In the genomic region with DNA sequence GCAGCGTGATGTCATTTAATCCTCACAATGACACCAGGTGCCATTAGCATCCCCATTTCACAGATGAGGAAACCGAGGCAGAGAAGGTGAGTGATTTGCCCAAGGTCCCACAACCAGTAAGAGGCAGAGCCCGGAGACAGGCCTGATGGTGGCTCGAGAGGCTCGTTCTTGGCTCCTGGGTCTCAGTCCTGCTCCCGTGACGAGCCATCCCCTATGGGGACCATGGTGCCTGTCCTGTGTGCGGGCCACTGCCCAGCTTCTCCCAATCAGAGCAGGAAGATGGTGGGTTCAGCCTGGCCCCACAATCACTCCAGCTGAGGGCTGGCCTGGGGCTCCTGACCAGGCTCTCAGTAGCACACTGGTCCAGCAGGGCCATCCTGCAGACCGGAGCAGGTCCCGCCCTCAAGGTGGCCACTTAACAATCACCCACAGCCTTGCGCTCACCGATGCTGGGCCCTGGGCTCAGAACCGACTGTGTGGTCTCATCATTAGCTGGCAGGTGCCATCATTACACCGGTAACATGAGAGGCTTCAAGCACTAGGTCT, we compare ENCODE assay signal across 9 cellular contexts. TPM values are rescaled to one million over a fixed set of nuclear protein-coding genes. Genes with fewer than 3 reads are reported as not detected.
DNase-seq lines count a peak whose midpoint lies in the region; ATAC-seq and TF ChIP-seq lines count a peak whose summit lies in the region.
"Had no signal": no experiment of that assay in that cellular context is flagged by ENCODE, and none has a peak within 500 bp of the region (broad histone marks: within the 10 kb centered on the region; RNA-seq: fewer than 3 reads in every experiment).

No MANE protein-coding gene starts in this region.

- H3K4me2 ChIP-seq in PC-3 (ENCODE audit: low read length): peak overlapping the region; percentile 85

- H3K4me1 ChIP-seq in PC-3 (ENCODE audit: insufficient read depth, low read length) (peaks cover 74% of the 10 kb centered on the region), muscle layer of colon (ENCODE audit: insufficient read depth, low read length) (peaks cover 34% of the 10 kb centered on the region), upper lobe of right lung (peaks cover 61% of the 10 kb centered on the region)

- DNase-seq in PC-3 (no peak), upper lobe of right lung (peak; percentile 66), SIG-M5 treated with dmso at 0.1 percent for 504 hours (lab: John Stamatoyannopoulos, UW; ENCODE audit: unreplicated experiment) (no peak), NOMO-1 (lab: John Stamatoyannopoulos, UW; ENCODE audit: unreplicated experiment in 2 of 2) (no peak)
- no peak for DNase-seq in activated naive CD4-positive, alpha-beta T cell (lab: John Stamatoyannopoulos, UW)
- DNase-seq: activated CD8-positive, alpha-beta memory T cell treated with anti-CD3 and anti-CD28 coated beads for 24 hours; retina had no signal

- TF ChIP-seq CTCF in PC-3 (conservative IDR thresholded peaks at IDR 0.05; ENCODE audit: low read depth, low read length): no peak
- TF ChIP-seq CTCF in upper lobe of right lung (IDR thresholded peaks at IDR 0.05): no peak

- TSS peak; percentile 59 for BruUV-seq in PC-3 (replicated peaks; lab: Mats Ljungman, UMichigan)

- peak overlapping the region; percentile 82 for H3K9ac ChIP-seq in PC-3 (ENCODE audit: low read length)
- no peak overlapping the region for H3K9ac ChIP-seq in muscle layer of colon (ENCODE audit: low read length)

- H3K9me2 ChIP-seq in PC-3 (replicated peaks; ENCODE audit: low read length): no peaks in the 10 kb centered on the region

- H3K79me2 ChIP-seq in PC-3 (ENCODE audit: low read length): peaks cover 24% of the 10 kb centered on the region

- H3K36me3 ChIP-seq in PC-3 (ENCODE audit: low read depth, low read length) (no peaks in the 10 kb centered on the region), muscle layer of colon (ENCODE audit: insufficient read depth, low read length) (no peaks in the 10 kb centered on the region), upper lobe of right lung (no peaks in the 10 kb centered on the region)

- intact Hi-C loops in PC-3 (cut with micrococcal nuclease) (loop anchor here (10.0 kb wide), 1 partner anchor 201 kb away; a partner anchor contains a TSS), upper lobe of right lung (cut with DNase I) (no loop called here)

- H3K4me3 ChIP-seq in PC-3 (ENCODE audit: low read length) (no peak overlapping the region; the same call in 1 of the 2 replicates), muscle layer of colon (ENCODE audit: low read depth in 1 of 2, low read length in 2 of 2) (no peak overlapping the region), upper lobe of right lung (no peak overlapping the region)

- POLR2A ChIA-PET in PC-3 (lab: Charles Lee; ENCODE audit: unreplicated experiment): interaction anchor here (0.5 to 0.7 kb wide), 2 partner anchors 643 to 1076 kb away, joined by 3 to 6 read pairs; no protein-coding TSS in a partner anchor

- no peak overlapping the region for H2AFZ ChIP-seq in PC-3 (ENCODE audit: low read length)

- CTCF ChIA-PET in PC-3 (lab: Charles Lee): interaction anchor here (1.2 kb wide), 1 partner anchor 58 kb away, joined by 5 read pairs; no protein-coding TSS in a partner anchor

- H3K9me3 ChIP-seq in PC-3 (ENCODE audit: low read length) (no peaks in the 10 kb centered on the region), muscle layer of colon (ENCODE audit: low read length) (no peaks in the 10 kb centered on the region), upper lobe of right lung (no peaks in the 10 kb centered on the region)

- ATAC-seq in PC-3: no peak
- ATAC-seq in upper lobe of right lung: no peak

- H3K27me3 ChIP-seq in PC-3 (ENCODE audit: low read length) (no peaks in the 10 kb centered on the region), muscle layer of colon (ENCODE audit: control insufficient read depth in 1 of 2, insufficient read depth in 2 of 2, low read length in 2 of 2) (no peaks in the 10 kb centered on the region), upper lobe of right lung (no peaks in the 10 kb centered on the region)

- peaks cover 12% of the 10 kb centered on the region for H3F3A ChIP-seq in PC-3 (ENCODE audit: low read length, unreplicated experiment)

- H4K20me1 ChIP-seq in PC-3 (ENCODE audit: low read length): no peaks in the 10 kb centered on the region

- H3K27ac ChIP-seq in PC-3 (ENCODE audit: low read length) (peak overlapping the region; percentile 96), cingulate gyrus (ENCODE audit: low read depth, low read length) (peak overlapping the region; percentile 47), muscle layer of colon (ENCODE audit: low read depth, low read length) (peak overlapping the region; percentile 39), upper lobe of right lung (peak overlapping the region; percentile 91)

RNA-seq across cellular contexts. Expression of a gene that starts 3.6 kb away (rescaled TPM):
- total RNA-seq in PC-3 (2014; rRNA removed) (26.0 and 28.1 TPM in 2 replicates), upper lobe of right lung (95.9 TPM)

RNA-seq across cellular contexts. Expression of a gene that starts 9.8 kb away (rescaled TPM):
- total RNA-seq in PC-3 (2014; rRNA removed) (66.8 and 77.0 TPM in 2 replicates), upper lobe of right lung (79.5 TPM)

RNA-seq across cellular contexts. Expression of a gene that starts 16.8 kb away (rescaled TPM):
- total RNA-seq in PC-3 (2014; rRNA removed): 560 and 576 TPM in 2 replicates
- total RNA-seq in upper lobe of right lung: 118 TPM

RNA-seq across cellular contexts. Expression of a gene that starts 25.1 kb away (rescaled TPM):
- 183 and 203 TPM in 2 replicates for total RNA-seq in PC-3 (2014; rRNA removed)
- total RNA-seq in upper lobe of right lung: 216 TPM

Comparison
In these comparisons a context has a peak if more than half of its experiments do, and no peak if none do; other contexts are left out.
1. H3K27ac ChIP-seq: peak in every context shown above with its lines; median percentile 96 in PC-3; 91 in upper lobe of right lung; 47 in cingulate gyrus; 39 in muscle layer of colon.